ENCODE assay signal across 8 cellular contexts in genomic region chr4:112203593-112203992, GRCh38.
"Had no signal": no experiment of that assay in that cellular context is flagged by ENCODE, and none has a peak within 500 bp of the region (broad histone marks: within the 10 kb centered on the region; RNA-seq: fewer than 3 reads in every experiment).

No MANE protein-coding gene starts in this region.

- H3K27ac ChIP-seq: HL-60, KMS-11 had no signal

- H3K4me2 ChIP-seq: GM23338, KMS-11 had no signal

- ATAC-seq: GM23338 had no signal

- DNase-seq: H9, HCEC 1CT, IMR-90, Karpas-422, KBM-7 had no signal

- H3K4me3 ChIP-seq: GM23338 had no signal
